In genomic region chr12:109627633-109628032, GRCh38 we compare ENCODE assay signal across 1 cellular context.
TF ChIP-seq lines count a peak whose summit lies in the region.

No MANE protein-coding gene starts in this region.

TF ChIP-seq in HepG2, 621 proteins besides CTCF, POLR2A, EP300 and RAD21:
- TF ChIP-seq ZNF768 (CRISPR knock-in tag; IDR thresholded peaks at IDR 0.05) (peak; percentile 99), ZNF446 (CRISPR knock-in tag; IDR thresholded peaks at IDR 0.05) (no peak), RAD51 (IDR thresholded peaks at IDR 0.05; ENCODE audit: borderline replicate concordance) (0 out of 2 replicates have a peak, but pooled peaks have one; percentile 5), ZMYM3 (CRISPR knock-in tag; IDR thresholded peaks at IDR 0.05) (peak; percentile 73), USF2 (IDR thresholded peaks at IDR 0.05; ENCODE audit: low read depth, low read length) (peak; percentile 13; the same call in 1 of the 2 replicates), USF2 (CRISPR knock-in tag; IDR thresholded peaks at IDR 0.05; ENCODE audit: borderline replicate concordance) (no peak)
